Comparison of ENCODE assay signal across 16 cellular contexts in genomic region chr11:17927643-17928343, GRCh38.
A peak's percentile ranks its signal among the peaks of the same experiment; 100 is the strongest.
DNase-seq lines count a peak whose midpoint lies in the region; ATAC-seq and TF ChIP-seq lines count a peak whose summit lies in the region.
"Had no signal": no experiment of that assay in that cellular context is flagged by ENCODE, and none has a peak within 500 bp of the region (broad histone marks: within the 10 kb centered on the region; RNA-seq: fewer than 3 reads in every experiment).

No MANE protein-coding gene starts in this region.

- H3K9me3 Mint-ChIP-seq in nephron = no peaks in the 10 kb centered on the region
- peaks cover 3% of the 10 kb centered on the region in 2 donors for H3K9me3 Mint-ChIP-seq in natural killer cell
- H3K9me3 Mint-ChIP-seq: nephron progenitor cell; T-helper 1 cell treated with Interleukin-12 subunit alpha and Interleukin-12 subunit beta and Interleukin-4 antibody, amounts not matched to agents 30 μg/mL and 1 μg/mL, for 36 hours had no signal

- no peak for TF ChIP-seq POLR2A in prostate gland (IDR thresholded peaks at IDR 0.05)

- no peak for TF ChIP-seq CTCF in AG10803 (conservative IDR thresholded peaks at IDR 0.05; ENCODE audit: low read length)
- TF ChIP-seq CTCF in HFF-Myc (IDR thresholded peaks at IDR 0.05; ENCODE audit: low read depth, low read length, missing control alignments) = no peak
- TF ChIP-seq CTCF in choroid plexus epithelial cell (conservative IDR thresholded peaks at IDR 0.05; ENCODE audit: low read depth, low read length) = no peak
- TF ChIP-seq CTCF in nephron (IDR thresholded peaks at IDR 0.05; ENCODE audit: unreplicated experiment in 3 of 3) = no peak
- no peak for TF ChIP-seq CTCF in natural killer cell (IDR thresholded peaks at IDR 0.05)
- TF ChIP-seq CTCF in prostate gland (IDR thresholded peaks at IDR 0.05) = no peak

- no peaks in the 10 kb centered on the region for H3K9me3 ChIP-seq in prostate gland
- H3K9me3 ChIP-seq: suprapubic skin had no signal

- H3K27ac ChIP-seq in prostate gland = no peak overlapping the region
- H3K27ac ChIP-seq: brain microvascular endothelial cell, suprapubic skin had no signal

- no peak overlapping the region for H3K4me3 ChIP-seq in AG10803 (ENCODE audit: low read length)
- no peak overlapping the region for H3K4me3 ChIP-seq in HFF-Myc (replicated peaks; ENCODE audit: low read depth, low read length)
- H3K4me3 ChIP-seq in choroid plexus epithelial cell (ENCODE audit: low read depth, low read length) = no peak overlapping the region
- no peak overlapping the region for H3K4me3 ChIP-seq in prostate gland
- H3K4me3 ChIP-seq: lung, suprapubic skin had no signal

- H3K27ac Mint-ChIP-seq in nephron (peak overlapping the region; percentile 76 to 96 (median 91)), natural killer cell (no peak overlapping the region)
- H3K27ac Mint-ChIP-seq: nephron progenitor cell; T-helper 1 cell treated with Interleukin-12 subunit alpha and Interleukin-12 subunit beta and Interleukin-4 antibody, amounts not matched to agents 30 μg/mL and 1 μg/mL, for 36 hours had no signal

- H3K4me1 ChIP-seq in prostate gland (replicated peaks) = no peaks in the 10 kb centered on the region

- H3K4me1 Mint-ChIP-seq in nephron (peaks cover 30% of the 10 kb centered on the region), natural killer cell (peaks cover 9 to 40% of the 10 kb centered on the region in 2 donors)

- H3K4me3 Mint-ChIP-seq in nephron (peak overlapping the region in 2 of 3 experiments; percentile 12 to 21), natural killer cell (no peak overlapping the region)
- H3K4me3 Mint-ChIP-seq: nephron progenitor cell; T-helper 1 cell treated with Interleukin-12 subunit alpha and Interleukin-12 subunit beta and Interleukin-4 antibody, amounts not matched to agents 30 μg/mL and 1 μg/mL, for 36 hours had no signal

- WGBS in prostate gland = 49% methylated on average over 4 of the region's 4 CpGs

- DNase-seq in AG10803 (ENCODE audit: low read depth) (peak; percentile 82), HFF-Myc (ENCODE audit: extremely low read depth, low read depth) (peak; percentile 71), choroid plexus epithelial cell (ENCODE audit: low read depth) (peak; percentile 93), natural killer cell (no peak), NCI-H446 (lab: John Stamatoyannopoulos, UW) (no peak), prostate gland (ENCODE audit: low spot score) (no peak)
- DNase-seq: activated CD8-positive, alpha-beta memory T cell treated with anti-CD3 and anti-CD28 coated beads, Interleukin-2, amount 50 U/mL, for 48 hours; activated naive CD4-positive, alpha-beta T cell treated with anti-CD3 and anti-CD28 coated beads, Interleukin-2, amount 50 U/mL, for 16 hours; brain microvascular endothelial cell; NCI-H1930; nephron progenitor cell had no signal

- H3K27me3 Mint-ChIP-seq in nephron (ENCODE audit: low read depth) (no peaks in the 10 kb centered on the region), natural killer cell (ENCODE audit: low read depth in 2 of 2) (no peaks in the 10 kb centered on the region)

- intact Hi-C loops in natural killer cell (cut with micrococcal nuclease) = no loop called here
- intact Hi-C loops in prostate gland (cut with DNase I) = no loop called here

- H3K27me3 ChIP-seq in prostate gland (replicated peaks; ENCODE audit: insufficient read depth) = no peaks in the 10 kb centered on the region
- H3K27me3 ChIP-seq: brain microvascular endothelial cell, suprapubic skin had no signal

- ATAC-seq in natural killer cell (no peak), GM21423 (IDR thresholded peaks at IDR 0.05; ENCODE audit: unreplicated experiment) (no peak)

- H3K36me3 ChIP-seq in prostate gland = no peaks in the 10 kb centered on the region
- H3K36me3 ChIP-seq: brain microvascular endothelial cell had no signal

- H3K36me3 Mint-ChIP-seq in nephron (ENCODE audit: low read depth) = no peaks in the 10 kb centered on the region
- H3K36me3 Mint-ChIP-seq in natural killer cell = peaks cover 13% of the 10 kb centered on the region

Comparison
In these comparisons a context has a peak if more than half of its experiments do, and no peak if none do; other contexts are left out.
1. DNase-seq: peak in AG10803 (single experiment), HFF-Myc (single experiment) and choroid plexus epithelial cell (single experiment); none in natural killer cell (single experiment), NCI-H446 (0 of 2) and prostate gland (single experiment).
2. H3K27ac Mint-ChIP-seq: peak in nephron (3 of 3); none in natural killer cell (0 of 2).